In genomic region chr6:144583614-144583954, GRCh38 we compare ENCODE assay signal across 8 cellular contexts.
A peak's percentile ranks its signal among the peaks of the same experiment; 100 is the strongest.
DNase-seq lines count a peak whose midpoint lies in the region; ATAC-seq, FAIRE-seq and TF ChIP-seq lines count a peak whose summit lies in the region.

No MANE protein-coding gene starts in this region.

- H3F3A ChIP-seq in OCI-LY1 (ENCODE audit: insufficient read depth, low read length) = 0 out of 2 replicates have a peak, but pooled peaks cover under 1% of the 10 kb centered on the region

- POLR2A ChIA-PET in AG04450 (lab: Yijun Ruan, JAX) = no interaction called here

- no peaks in the 10 kb centered on the region for H3K9me3 ChIP-seq in AG04450 (ENCODE audit: control insufficient read depth, insufficient read depth, low read length)
- no peaks in the 10 kb centered on the region for H3K9me3 ChIP-seq in OCI-LY1 (ENCODE audit: low read length)
- no peaks in the 10 kb centered on the region for H3K9me3 ChIP-seq in gastroesophageal sphincter

- H4K20me1 ChIP-seq in OCI-LY1 (ENCODE audit: insufficient read depth, low read length) = no peaks in the 10 kb centered on the region

- ATAC-seq in GM19395 (IDR thresholded peaks at IDR 0.05; ENCODE audit: unreplicated experiment) (peak; percentile 12), gastroesophageal sphincter (no peak)

- H3K9me2 ChIP-seq in OCI-LY1 (ENCODE audit: low read depth, low read length) = no peaks in the 10 kb centered on the region

- CTCF ChIA-PET in AG04450 (lab: Charles Lee) = interaction anchor here (0.7 to 4.1 kb wide), 6 partner anchors 16 to 1050 kb away, joined by 3 to 48 read pairs (median 37); no protein-coding TSS in a partner anchor

- no peak for TF ChIP-seq EP300 in gastroesophageal sphincter (IDR thresholded peaks at IDR 0.05)

- H3K36me3 ChIP-seq in OCI-LY1 (ENCODE audit: insufficient read depth, low read length) (no peaks in the 10 kb centered on the region), gastroesophageal sphincter (no peaks in the 10 kb centered on the region)

- DNase-seq in AG04450 (ENCODE audit: low read depth, low spot score) = no peak
- DNase-seq in GM10266 (ENCODE audit: extremely low spot score) = no peak
- no peak for DNase-seq in D721Med (ENCODE audit: insufficient read length, low spot score)
- no peak for DNase-seq in dedifferentiated amniotic fluid mesenchymal stem cell (ENCODE audit: extremely low spot score)
- no peak for DNase-seq in LoVo (ENCODE audit: low spot score)

- WGBS in gastroesophageal sphincter (ENCODE audit: low coverage in 1 of 2), 2 donors = 70 to 73% methylated on average over 1 of the region's 1 CpG

- no peak for TF ChIP-seq POLR2A in gastroesophageal sphincter (IDR thresholded peaks at IDR 0.05)

- H3K27ac ChIP-seq in AG04450 (ENCODE audit: low read depth, low read length) (no peak overlapping the region), OCI-LY1 (ENCODE audit: low read depth, low read length, poor library complexity, severe bottlenecking) (peak overlapping the region; percentile 21), gastroesophageal sphincter (peak overlapping the region in 3 of 4 donors; percentile 20 to 48 (median 43))

- H3K4me1 ChIP-seq in OCI-LY1 (ENCODE audit: insufficient read depth, low read length, severe bottlenecking) (peaks cover 59% of the 10 kb centered on the region), gastroesophageal sphincter (peaks cover 5 to 70% (median 6%) of the 10 kb centered on the region in 3 donors)

- H3K27me3 ChIP-seq in AG04450 (ENCODE audit: control insufficient read depth, insufficient read depth, low read length) = no peaks in the 10 kb centered on the region
- H3K27me3 ChIP-seq in OCI-LY1 (ENCODE audit: insufficient read depth, low read length) = no peaks in the 10 kb centered on the region
- H3K27me3 ChIP-seq in gastroesophageal sphincter = no peaks in the 10 kb centered on the region

- no peak overlapping the region for H2AFZ ChIP-seq in OCI-LY1 (ENCODE audit: low read length)

- TF ChIP-seq CTCF in AG04450 (IDR thresholded peaks at IDR 0.05; ENCODE audit: low read depth, low read length) (no peak), OCI-LY1 (IDR thresholded peaks at IDR 0.05; ENCODE audit: low read length) (no peak), gastroesophageal sphincter (IDR thresholded peaks at IDR 0.05) (no peak), GM10266 (IDR thresholded peaks at IDR 0.05; ENCODE audit: control insufficient read depth, insufficient read depth, low read depth, missing control alignments) (no peak), D721Med (IDR thresholded peaks at IDR 0.05; ENCODE audit: insufficient read depth, missing control alignments) (no peak)

- FAIRE-seq in D721Med (lab: Jason Lieb, UNC) = no peak

- H3K4me3 ChIP-seq in AG04450 (ENCODE audit: low read depth, low read length) = peak overlapping the region; percentile 48; the same call in 1 of the 2 replicates
- H3K4me3 ChIP-seq in OCI-LY1 (ENCODE audit: low read depth, low read length, poor library complexity, severe bottlenecking) = peak overlapping the region; percentile 46
- H3K4me3 ChIP-seq in gastroesophageal sphincter = peak overlapping the region; percentile 36 to 39

- peak overlapping the region; percentile 21 for H3K9ac ChIP-seq in OCI-LY1 (ENCODE audit: low read length)

- H3K79me2 ChIP-seq in OCI-LY1 (ENCODE audit: insufficient read depth, low read length) = no peaks in the 10 kb centered on the region

- H3K4me2 ChIP-seq in OCI-LY1 (ENCODE audit: low read length) = peak overlapping the region; percentile 56
